In genomic region chr4:88014506-88014905, GRCh38 we compare ENCODE assay signal across 16 cellular contexts. TPM values are rescaled to one million over a fixed set of nuclear protein-coding genes. Genes with fewer than 3 reads are reported as not detected.
"Had no signal": no experiment of that assay in that cellular context is flagged by ENCODE, and none has a peak within 500 bp of the region (broad histone marks: within the 10 kb centered on the region; RNA-seq: fewer than 3 reads in every experiment).

No MANE protein-coding gene starts in this region.

- H3K27ac ChIP-seq: thyroid gland, VCaP had no signal

- H3K4me3 ChIP-seq: esophagus squamous epithelium, heart right ventricle, thyroid gland had no signal

- H3K27ac Mint-ChIP-seq: activated CD4-positive, alpha-beta memory T cell treated with anti-CD3 and anti-CD28 coated beads, Interleukin-2, amount 10 ng/mL, durations not matched to agents 7 days and 5 days; activated CD4-positive, alpha-beta T cell treated with anti-CD3 and anti-CD28 coated beads for 36 hours; activated naive CD8-positive, alpha-beta T cell treated with anti-CD3 and anti-CD28 coated beads, Interleukin-2, amount 10 ng/mL, durations not matched to agents 7 days and 5 days; activated T-cell treated with anti-CD3 and anti-CD28 coated beads, Interleukin-2, amount 50 U/mL, for 72 hours; stimulated activated naive CD8-positive, alpha-beta T cell treated with anti-CD3 and anti-CD28 coated beads, Interleukin-15, amount 100 ng/mL, for 72 hours had no signal

- H3K36me3 ChIP-seq: thyroid gland had no signal

- H3K9me3 Mint-ChIP-seq: activated CD4-positive, alpha-beta memory T cell treated with anti-CD3 and anti-CD28 coated beads, Interleukin-2, amount 10 ng/mL, durations not matched to agents 7 days and 5 days; activated naive CD8-positive, alpha-beta T cell treated with anti-CD3 and anti-CD28 coated beads, Interleukin-2, amount 10 ng/mL, durations not matched to agents 7 days and 5 days; activated T-cell treated with anti-CD3 and anti-CD28 coated beads, Interleukin-2, amount 50 U/mL, for 72 hours; nephron progenitor cell; stimulated activated naive CD8-positive, alpha-beta T cell treated with anti-CD3 and anti-CD28 coated beads, Interleukin-15, amount 100 ng/mL, for 72 hours; T-helper 2 cell treated with Interferon-gamma antibody and Interleukin-4, amounts not matched to agents 5 μg/mL and 100 μg/mL, for 36 hours had no signal

- H3K27me3 Mint-ChIP-seq: activated CD4-positive, alpha-beta memory T cell treated with anti-CD3 and anti-CD28 coated beads, Interleukin-2, amount 10 ng/mL, durations not matched to agents 7 days and 5 days; activated CD4-positive, alpha-beta T cell treated with anti-CD3 and anti-CD28 coated beads for 36 hours; activated naive CD8-positive, alpha-beta T cell treated with anti-CD3 and anti-CD28 coated beads, Interleukin-2, amount 10 ng/mL, durations not matched to agents 7 days and 5 days; stimulated activated naive CD8-positive, alpha-beta T cell treated with anti-CD3 and anti-CD28 coated beads, Interleukin-15, amount 100 ng/mL, for 72 hours had no signal

- H3K9me3 ChIP-seq: esophagus squamous epithelium, heart right ventricle, thyroid gland had no signal

- DNase-seq: activated CD4-positive, alpha-beta memory T cell treated with anti-CD3 and anti-CD28 coated beads, Interleukin-2, amount 10 ng/mL, durations not matched to agents 7 days and 5 days; activated CD4-positive, alpha-beta T cell treated with anti-CD3 and anti-CD28 coated beads for 36 hours; activated CD8-positive, alpha-beta memory T cell treated with anti-CD3 and anti-CD28 coated beads, Interleukin-2, amount 50 U/mL, for 4 hours; activated naive CD8-positive, alpha-beta T cell treated with anti-CD3 and anti-CD28 coated beads, Interleukin-2, amount 10 ng/mL, durations not matched to agents 7 days and 5 days; activated T-cell treated with anti-CD3 and anti-CD28 coated beads, Interleukin-2, amount 50 U/mL, for 72 hours; esophagus squamous epithelium; foreskin fibroblast; heart right ventricle; left ventricle myocardium superior; mesendoderm; nephron progenitor cell; stimulated activated CD4-positive, alpha-beta T cell treated with anti-CD3 and anti-CD28 coated beads, Interleukin-4, amount 100 ng/mL, for 24 hours; stimulated activated naive CD8-positive, alpha-beta T cell treated with anti-CD3 and anti-CD28 coated beads, Interleukin-15, amount 100 ng/mL, for 72 hours; thyroid gland had no signal

- ATAC-seq: activated CD4-positive, alpha-beta T cell treated with anti-CD3 and anti-CD28 coated beads for 36 hours; activated T-cell treated with anti-CD3 and anti-CD28 coated beads, Interleukin-2, amount 50 U/mL, for 72 hours; heart right ventricle; left ventricle myocardium superior; stimulated activated naive CD8-positive, alpha-beta T cell treated with anti-CD3 and anti-CD28 coated beads, Interleukin-15, amount 100 ng/mL, for 72 hours had no signal

- H3K4me3 Mint-ChIP-seq: activated CD4-positive, alpha-beta memory T cell treated with anti-CD3 and anti-CD28 coated beads, Interleukin-2, amount 10 ng/mL, durations not matched to agents 7 days and 5 days; activated CD4-positive, alpha-beta T cell treated with anti-CD3 and anti-CD28 coated beads for 36 hours; activated naive CD8-positive, alpha-beta T cell treated with anti-CD3 and anti-CD28 coated beads, Interleukin-2, amount 10 ng/mL, durations not matched to agents 7 days and 5 days; activated T-cell treated with anti-CD3 and anti-CD28 coated beads, Interleukin-2, amount 50 U/mL, for 72 hours; nephron progenitor cell; stimulated activated naive CD8-positive, alpha-beta T cell treated with anti-CD3 and anti-CD28 coated beads, Interleukin-15, amount 100 ng/mL, for 72 hours; T-helper 2 cell treated with Interferon-gamma antibody and Interleukin-4, amounts not matched to agents 5 μg/mL and 100 μg/mL, for 36 hours had no signal

- H3K27me3 ChIP-seq: esophagus squamous epithelium, heart right ventricle, thyroid gland had no signal

RNA-seq across cellular contexts. Expression of gene SPP1, which starts 39.0 kb away (rescaled TPM):
- total RNA-seq: activated CD4-positive, alpha-beta T cell treated with anti-CD3 and anti-CD28 coated beads for 36 hours had no signal
